ENCODE assay signal across 8 cellular contexts in the genomic region with DNA sequence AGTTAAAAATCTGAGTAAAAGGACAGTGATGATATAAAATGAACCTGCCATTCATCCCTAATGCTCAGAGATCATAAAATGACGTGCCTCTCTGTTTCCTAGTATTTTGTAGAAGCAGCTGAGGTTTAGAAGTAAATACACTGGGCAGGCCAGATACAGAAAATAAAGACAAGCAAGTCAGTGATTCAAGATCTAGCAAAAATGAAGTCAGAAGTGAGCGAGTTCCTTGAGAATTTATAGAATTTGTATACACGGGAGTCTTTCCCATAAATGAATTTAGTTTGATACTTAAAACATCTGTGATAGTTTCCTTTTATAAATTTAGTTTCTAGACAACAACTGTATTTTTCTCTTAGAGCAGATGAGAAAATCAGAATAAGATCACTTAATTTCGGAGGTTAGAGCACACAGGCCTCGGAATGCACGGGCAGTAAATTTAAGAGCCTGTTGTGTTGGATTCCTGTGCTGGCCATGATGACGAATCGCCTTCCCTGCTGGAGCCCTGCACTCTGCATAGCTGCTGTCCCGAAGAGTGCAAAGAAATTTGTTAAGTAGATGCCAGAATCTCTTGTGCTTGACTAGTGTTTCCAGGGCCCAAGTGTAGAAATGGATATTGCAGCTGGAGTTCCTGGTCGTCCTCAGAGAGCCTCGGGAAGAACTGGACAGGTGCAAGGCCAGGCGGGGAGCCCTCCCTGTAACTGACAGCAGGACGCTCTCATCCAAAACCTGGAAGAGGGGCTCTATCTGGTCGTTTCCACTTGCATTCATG.
DNase-seq lines count a peak whose midpoint lies in the region; ATAC-seq, FAIRE-seq and TF ChIP-seq lines count a peak whose summit lies in the region.

No MANE protein-coding gene starts in this region.

- DNase-seq in EH (ENCODE audit: low read depth) = peak; percentile 66
- DNase-seq in activated CD8-positive, alpha-beta T cell treated with anti-CD3 and anti-CD28 coated beads for 36 hours = no peak
- DNase-seq in heart right ventricle = no peak
- no peak for DNase-seq in progenitor cell of endocrine pancreas (ENCODE audit: low spot score, unreplicated experiment)
- DNase-seq in GM19239 (ENCODE audit: insufficient read length, low spot score) = no peak
- no peak for DNase-seq in urothelium cell line (ENCODE audit: low spot score)
- DNase-seq in SW480 (ENCODE audit: low spot score) = no peak

- H3K9me3 Mint-ChIP-seq in activated CD8-positive, alpha-beta T cell treated with anti-CD3 and anti-CD28 coated beads for 36 hours = no peaks in the 10 kb centered on the region
- H3K9me3 Mint-ChIP-seq in progenitor cell of endocrine pancreas (ENCODE audit: low read depth) = no peaks in the 10 kb centered on the region

- intact Hi-C loops in activated CD8-positive, alpha-beta T cell treated with anti-CD3 and anti-CD28 coated beads for 36 hours (cut with micrococcal nuclease) = no loop called here
- intact Hi-C loops in heart right ventricle (cut with DNase I) = no loop called here

- TF ChIP-seq CTCF in activated CD8-positive, alpha-beta T cell treated with anti-CD3 and anti-CD28 coated beads for 36 hours (IDR thresholded peaks at IDR 0.05) = no peak
- TF ChIP-seq CTCF in heart right ventricle (IDR thresholded peaks at IDR 0.05) (no peak), progenitor cell of endocrine pancreas (IDR thresholded peaks at IDR 0.05; ENCODE audit: unreplicated experiment) (no peak)

- H3K4me3 ChIP-seq in heart right ventricle = peak overlapping the region in 8 of 10 donors; percentile 1 to 40 (median 26)

- H3K4me1 Mint-ChIP-seq in activated CD8-positive, alpha-beta T cell treated with anti-CD3 and anti-CD28 coated beads for 36 hours (ENCODE audit: low read depth) = peaks cover 60% of the 10 kb centered on the region
- H3K4me1 Mint-ChIP-seq in progenitor cell of endocrine pancreas (ENCODE audit: low read depth) = peaks cover 20% of the 10 kb centered on the region

- no peaks in the 10 kb centered on the region for H3K27me3 Mint-ChIP-seq in activated CD8-positive, alpha-beta T cell treated with anti-CD3 and anti-CD28 coated beads for 36 hours
- H3K27me3 Mint-ChIP-seq in progenitor cell of endocrine pancreas = no peaks in the 10 kb centered on the region

- POLR2A ChIA-PET in activated CD8-positive, alpha-beta T cell treated with anti-CD3 and anti-CD28 coated beads for 36 hours (lab: Charles Lee) = interaction anchor here (0.6 kb wide), 1 partner anchor 39 kb away, joined by 3 read pairs; no protein-coding TSS in a partner anchor

- H3K27me3 ChIP-seq in heart right ventricle = no peaks in the 10 kb centered on the region

- H3K4me1 ChIP-seq in heart right ventricle = peaks cover 8 to 75% (median 60%) of the 10 kb centered on the region in 9 donors

- FAIRE-seq in GM19239 (lab: Jason Lieb, UNC) = no peak
- FAIRE-seq in urothelium cell line (lab: Jason Lieb, UNC) = no peak

- no peaks in the 10 kb centered on the region for H3K9me3 ChIP-seq in heart right ventricle

- no peak for ATAC-seq in activated CD8-positive, alpha-beta T cell treated with anti-CD3 and anti-CD28 coated beads for 36 hours
- ATAC-seq in heart right ventricle (peak; percentile 46 to 83 (median 74)), GM18502 (IDR thresholded peaks at IDR 0.05; ENCODE audit: poor library complexity, unreplicated experiment) (no peak)

- peak overlapping the region; percentile 14 to 92 (median 80) for H3K27ac ChIP-seq in heart right ventricle

- CTCF ChIA-PET in activated CD8-positive, alpha-beta T cell treated with anti-CD3 and anti-CD28 coated beads for 36 hours (lab: Charles Lee) = interaction anchor here (0.7 to 2.0 kb wide), 5 partner anchors 13 to 203 kb away, joined by 3 to 7 read pairs (median 3); no protein-coding TSS in a partner anchor

- no peak overlapping the region for H3K4me3 Mint-ChIP-seq in activated CD8-positive, alpha-beta T cell treated with anti-CD3 and anti-CD28 coated beads for 36 hours
- peak overlapping the region; percentile 11 for H3K4me3 Mint-ChIP-seq in progenitor cell of endocrine pancreas (ENCODE audit: low read depth)

- WGBS in heart right ventricle, 2 donors = 23 to 24% methylated on average over 14 of the region's 14 CpGs

- peaks cover 0 to 55% (median 0%) of the 10 kb centered on the region in 9 donors for H3K36me3 ChIP-seq in heart right ventricle

- H3K27ac Mint-ChIP-seq in activated CD8-positive, alpha-beta T cell treated with anti-CD3 and anti-CD28 coated beads for 36 hours = peak overlapping the region; percentile 12
- peak overlapping the region; percentile 94 for H3K27ac Mint-ChIP-seq in progenitor cell of endocrine pancreas

- peaks cover 32% of the 10 kb centered on the region for H3K36me3 Mint-ChIP-seq in activated CD8-positive, alpha-beta T cell treated with anti-CD3 and anti-CD28 coated beads for 36 hours (ENCODE audit: low read depth)
- peaks cover 10% of the 10 kb centered on the region for H3K36me3 Mint-ChIP-seq in progenitor cell of endocrine pancreas (ENCODE audit: insufficient read depth)

Comparison
In these comparisons a context has a peak if more than half of its experiments do, and no peak if none do; other contexts are left out.
1. ATAC-seq: peak in heart right ventricle (8 of 8); none in activated CD8-positive, alpha-beta T cell treated with anti-CD3 and anti-CD28 coated beads for 36 hours (single experiment) and GM18502 (single experiment).